ENCODE assay signal across 1 cellular context in genomic region chr11:33157103-33158027, GRCh38.
TF ChIP-seq lines count a peak whose summit lies in the region.

No MANE protein-coding gene starts in this region.

TF ChIP-seq in endothelial cell of umbilical vein, 7 proteins besides CTCF, POLR2A, EP300 and RAD21 (continued from another document):
- TF ChIP-seq JUN (IDR thresholded peaks at IDR 0.05; ENCODE audit: borderline replicate concordance, insufficient read depth, insufficient read length, low read depth) (no peak), GATA2 (IDR thresholded peaks at IDR 0.05; ENCODE audit: insufficient read depth, insufficient read length, low read depth, low read length) (no peak), EZH2 (IDR thresholded peaks at IDR 0.05; ENCODE audit: borderline replicate concordance, low read depth, low read length, severe bottlenecking) (no peak)
- TF ChIP-seq, protein P1, sequence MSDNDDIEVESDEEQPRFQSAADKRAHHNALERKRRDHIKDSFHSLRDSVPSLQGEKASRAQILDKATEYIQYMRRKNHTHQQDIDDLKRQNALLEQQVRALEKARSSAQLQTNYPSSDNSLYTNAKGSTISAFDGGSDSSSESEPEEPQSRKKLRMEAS (IDR thresholded peaks at IDR 0.05; ENCODE audit: insufficient read depth, insufficient read length), result no peak
